24 cellular contexts compared by ENCODE assay signal in genomic region chr2:55776966-55777365, GRCh38.
"Had no signal": no experiment of that assay in that cellular context is flagged by ENCODE, and none has a peak within 500 bp of the region (broad histone marks: within the 10 kb centered on the region; RNA-seq: fewer than 3 reads in every experiment).

No MANE protein-coding gene starts in this region.

- H3K27me3 ChIP-seq: ascending aorta, esophagus muscularis mucosa, gastroesophageal sphincter, heart right ventricle had no signal

- H3K9me3 ChIP-seq: ascending aorta, esophagus muscularis mucosa, gastroesophageal sphincter, heart right ventricle had no signal

- H3K36me3 ChIP-seq: ascending aorta, esophagus muscularis mucosa, gastroesophageal sphincter, heart right ventricle had no signal

- H3K4me1 ChIP-seq: esophagus muscularis mucosa, gastroesophageal sphincter, heart right ventricle had no signal

- FAIRE-seq: bronchial epithelial cell had no signal

- ATAC-seq: activated CD4-positive, alpha-beta T cell treated with anti-CD3 and anti-CD28 coated beads for 36 hours; activated CD8-positive, alpha-beta T cell treated with anti-CD3 and anti-CD28 coated beads for 36 hours; activated naive CD4-positive, alpha-beta T cell treated with anti-CD3 and anti-CD28 coated beads, Interleukin-2, amount 50 U/mL, for 72 hours; effector memory CD8-positive, alpha-beta T cell; gastroesophageal sphincter; heart right ventricle had no signal

- H3K27ac ChIP-seq: ascending aorta, coronary artery, esophagus muscularis mucosa, gastroesophageal sphincter, heart right ventricle had no signal

- H3K4me3 ChIP-seq: ascending aorta, coronary artery, esophagus muscularis mucosa, gastroesophageal sphincter, heart right ventricle had no signal

- DNase-seq: activated CD4-positive, alpha-beta T cell treated with anti-CD3 and anti-CD28 coated beads for 36 hours; activated CD4-positive, alpha-beta T cell treated with anti-CD3 and anti-CD28 coated beads, Interleukin-2, amount 50 U/mL, for 1 hour; activated CD4-positive, alpha-beta T cell treated with anti-CD3 and anti-CD28 coated beads, Interleukin-2, amount 50 U/mL, for 48 hours; activated CD4-positive, CD25-positive, alpha-beta regulatory T cell; activated CD4-positive, CD25-positive, alpha-beta regulatory T cell treated with anti-CD3 and anti-CD28 coated beads, Interleukin-2, amount 50 U/mL, for 72 hours; activated CD8-positive, alpha-beta memory T cell treated with anti-CD3 and anti-CD28 coated beads for 24 hours; activated CD8-positive, alpha-beta T cell treated with anti-CD3 and anti-CD28 coated beads for 36 hours; activated effector memory CD4-positive, alpha-beta T cell treated with anti-CD3 and anti-CD28 coated beads, Interleukin-2, amount 50 U/mL, for 16 hours; activated naive CD4-positive, alpha-beta T cell treated with anti-CD3 and anti-CD28 coated beads, Interleukin-2, amount 10 ng/mL, durations not matched to agents 7 days and 5 days; activated naive CD8-positive, alpha-beta T cell treated with anti-CD3 and anti-CD28 coated beads, Interleukin-2, amount 10 ng/mL, durations not matched to agents 7 days and 5 days; activated T-cell treated with anti-CD3 and anti-CD28 coated beads, Interleukin-2, amount 50 U/mL, for 1 hour; activated T-cell treated with anti-CD3 and anti-CD28 coated beads, Interleukin-2, amount 50 U/mL, for 48 hours; effector CD4-positive, alpha-beta T cell; effector memory CD8-positive, alpha-beta T cell; erythroblast; foreskin melanocyte; heart right ventricle; T-helper 2 cell had no signal
